ENCODE assay signal across 20 cellular contexts in the genomic region with DNA sequence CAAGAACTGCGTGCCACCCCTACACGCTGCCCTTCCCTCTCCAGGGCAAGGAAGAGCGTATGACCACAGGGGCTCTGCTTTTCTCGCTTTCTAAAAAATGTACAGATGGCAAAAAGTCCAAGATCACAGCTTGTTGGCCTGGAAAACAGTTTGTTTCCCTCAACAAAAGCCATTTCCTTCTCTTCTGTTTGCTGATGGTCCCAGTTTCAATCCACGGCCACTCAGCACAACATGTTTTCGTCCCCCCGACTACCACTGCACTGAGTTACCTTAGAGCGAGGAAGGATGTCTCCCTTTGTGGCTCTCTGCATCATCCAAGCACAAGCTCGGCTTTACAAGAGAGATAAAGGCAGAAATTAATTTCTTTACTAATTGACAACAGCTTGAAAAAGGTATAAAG.
DNase-seq lines count a peak whose midpoint lies in the region; TF ChIP-seq lines count a peak whose summit lies in the region.
"Had no signal": no experiment of that assay in that cellular context is flagged by ENCODE, and none has a peak within 500 bp of the region (broad histone marks: within the 10 kb centered on the region; RNA-seq: fewer than 3 reads in every experiment).

No MANE protein-coding gene starts in this region.

- no peaks in the 10 kb centered on the region for H3K27me3 Mint-ChIP-seq in mesothelial cell of epicardium (ENCODE audit: low read depth)
- H3K27me3 Mint-ChIP-seq: stimulated activated memory B cell treated with anti-CD40 and anti-IgM and Interleukin-4, amounts not matched to agents 10 μg/mL and 1 μg/mL and 100 μg/mL, for 72 hours; type B pancreatic cell had no signal

- peak overlapping the region; percentile 99 for H3K27ac ChIP-seq in SJCRH30
- peak overlapping the region; percentile 37 for H3K27ac ChIP-seq in stomach smooth muscle (ENCODE audit: low read length)
- H3K27ac ChIP-seq: cardiac muscle cell, neutrophil had no signal

- peak overlapping the region; percentile 43 to 58 for H3K9ac ChIP-seq in stomach smooth muscle (ENCODE audit: low read length in 2 of 2)

- H3K9me3 Mint-ChIP-seq in mesothelial cell of epicardium = no peaks in the 10 kb centered on the region
- H3K9me3 Mint-ChIP-seq: CD8-positive, alpha-beta T cell; stimulated activated memory B cell treated with anti-CD40 and anti-IgM and Interleukin-4, amounts not matched to agents 10 μg/mL and 1 μg/mL and 100 μg/mL, for 72 hours; T-helper 1 cell treated with Interleukin-12 subunit alpha and Interleukin-12 subunit beta and Interleukin-4 antibody, amounts not matched to agents 30 μg/mL and 1 μg/mL, for 36 hours; type B pancreatic cell had no signal

- DNase-seq in SJCRH30 = peak in 1 of 2 experiments; percentile 36
- peak; percentile 58 for DNase-seq in cerebellum (ENCODE audit: low spot score)
- no peak for DNase-seq in mesothelial cell of epicardium (ENCODE audit: low spot score in 2 of 2, unreplicated experiment in 2 of 2)
- no peak for DNase-seq in NK-92 treated with Interleukin-12 subunit alpha and Interleukin-12 subunit beta, amount 100 ng/mL, for 24 hours (lab: John Stamatoyannopoulos, UW)
- no peak for DNase-seq in KG1 (lab: John Stamatoyannopoulos, UW)
- no peak for DNase-seq in GF-D8 (lab: John Stamatoyannopoulos, UW)
- DNase-seq: activated CD4-positive, alpha-beta T cell treated with anti-CD3 and anti-CD28 coated beads for 48 hours; CD8-positive, alpha-beta T cell; DMS79; mucosa of descending colon; NCI-H187; NCI-H2227 treated with DMSO at 0.1 percent for 48 hours; NCI-H774 had no signal

- no peaks in the 10 kb centered on the region for H3K27me3 ChIP-seq in SJCRH30
- H3K27me3 ChIP-seq in stomach smooth muscle (ENCODE audit: control insufficient read depth in 1 of 2, insufficient read depth in 2 of 2, low read length in 2 of 2) = no peaks in the 10 kb centered on the region
- H3K27me3 ChIP-seq: neutrophil had no signal

- no peaks in the 10 kb centered on the region for H3K36me3 Mint-ChIP-seq in mesothelial cell of epicardium
- H3K36me3 Mint-ChIP-seq: CD8-positive, alpha-beta T cell; type B pancreatic cell had no signal

- H3K9me3 ChIP-seq in SJCRH30 (replicated peaks) (no peaks in the 10 kb centered on the region), stomach smooth muscle (ENCODE audit: control insufficient read depth in 2 of 2, low read length in 2 of 2) (no peaks in the 10 kb centered on the region)
- H3K9me3 ChIP-seq: mucosa of descending colon, neutrophil had no signal

- TF ChIP-seq CTCF in mesothelial cell of epicardium (IDR thresholded peaks at IDR 0.05; ENCODE audit: unreplicated experiment) = no peak

- peaks cover 40% of the 10 kb centered on the region for H3K4me1 Mint-ChIP-seq in mesothelial cell of epicardium

- H3K4me3 ChIP-seq in SJCRH30 (peak overlapping the region; percentile 7), stomach smooth muscle (ENCODE audit: low read length in 2 of 2) (peak overlapping the region in 1 of 2 donors; percentile 60)
- H3K4me3 ChIP-seq: cardiac muscle cell, K562, mucosa of descending colon had no signal

- H3K27ac Mint-ChIP-seq in mesothelial cell of epicardium = peak overlapping the region; percentile 63
- H3K27ac Mint-ChIP-seq: CD8-positive, alpha-beta T cell; stimulated activated memory B cell treated with anti-CD40 and anti-IgM and Interleukin-4, amounts not matched to agents 10 μg/mL and 1 μg/mL and 100 μg/mL, for 72 hours; T-helper 1 cell treated with Interleukin-12 subunit alpha and Interleukin-12 subunit beta and Interleukin-4 antibody, amounts not matched to agents 30 μg/mL and 1 μg/mL, for 36 hours; type B pancreatic cell had no signal

- H3K4me3 Mint-ChIP-seq in mesothelial cell of epicardium = no peak overlapping the region
- H3K4me3 Mint-ChIP-seq: CD8-positive, alpha-beta T cell; stimulated activated memory B cell treated with anti-CD40 and anti-IgM and Interleukin-4, amounts not matched to agents 10 μg/mL and 1 μg/mL and 100 μg/mL, for 72 hours; T-helper 1 cell treated with Interleukin-12 subunit alpha and Interleukin-12 subunit beta and Interleukin-4 antibody, amounts not matched to agents 30 μg/mL and 1 μg/mL, for 36 hours; type B pancreatic cell had no signal

- H3K36me3 ChIP-seq in SJCRH30 (0 out of 2 replicates have a peak, but pooled peaks cover 2% of the 10 kb centered on the region), stomach smooth muscle (ENCODE audit: control insufficient read depth in 2 of 2, insufficient read depth in 2 of 2, low read length in 2 of 2) (no peaks in the 10 kb centered on the region)
- H3K36me3 ChIP-seq: cardiac muscle cell had no signal

- H3K4me1 ChIP-seq in SJCRH30 = peaks cover 57% of the 10 kb centered on the region
- peaks cover 56% of the 10 kb centered on the region for H3K4me1 ChIP-seq in stomach smooth muscle (ENCODE audit: control insufficient read depth, insufficient read depth, low read length)
